In genomic region chr2:208040199-208041171, GRCh38 we compare ENCODE assay signal across 8 cellular contexts. TPM values are rescaled to one million over a fixed set of nuclear protein-coding genes. Genes with fewer than 3 reads are reported as not detected.
DNase-seq lines count a peak whose midpoint lies in the region; TF ChIP-seq lines count a peak whose summit lies in the region.

No MANE protein-coding gene starts in this region.

- H3K79me2 ChIP-seq in GM23248 (ENCODE audit: insufficient read depth) = no peaks in the 10 kb centered on the region

- no peaks in the 10 kb centered on the region for H4K20me1 ChIP-seq in GM23248 (ENCODE audit: insufficient read depth)

- intact Hi-C loops in sigmoid colon (cut with DNase I) = loop anchor here (1.0 to 5.0 kb wide), 4 partner anchors 218 to 416 kb away; partner anchors contain the start of genes FZD5 and METTL21A

- POLR2A ChIA-PET in GM10248 (lab: Yijun Ruan, JAX) = no interaction called here

- H3K27ac ChIP-seq in GM23248 (peak overlapping the region; percentile 17; the same call in 1 of the 2 replicates), sigmoid colon (peak overlapping the region in 3 of 4 donors; percentile 67 to 77 (median 77))

- H3K4me1 ChIP-seq in GM23248 (ENCODE audit: insufficient read depth) (0 out of 2 replicates have a peak, but pooled peaks cover 13% of the 10 kb centered on the region), sigmoid colon (peaks cover 0 to 14% (median 0%) of the 10 kb centered on the region in 4 donors)

- H3K36me3 ChIP-seq in GM23248 (ENCODE audit: low read depth) = no peaks in the 10 kb centered on the region
- no peaks in the 10 kb centered on the region for H3K36me3 ChIP-seq in sigmoid colon

- no peak for TF ChIP-seq EP300 in sigmoid colon (IDR thresholded peaks at IDR 0.05)

- in situ Hi-C loops in GM23248 (cut with MboI) = no loop called here

- CTCF ChIA-PET in GM10248 (lab: Yijun Ruan, JAX) = interaction anchor here (0.6 to 5.4 kb wide), 59 partner anchors 9 to 1346 kb away, joined by 3 to 153 read pairs (median 4); partner anchors contain the start of genes CCNYL1 and PLEKHM3

- peaks cover 8% of the 10 kb centered on the region for H3F3A ChIP-seq in GM23248 (ENCODE audit: insufficient read depth)

- H3K27me3 ChIP-seq in GM23248 (replicated peaks; ENCODE audit: insufficient read depth) (no peaks in the 10 kb centered on the region), sigmoid colon (no peaks in the 10 kb centered on the region)

- no peak for TF ChIP-seq POLR2A in sigmoid colon (IDR thresholded peaks at IDR 0.05)

- peak; percentile 75 for TF ChIP-seq CTCF in GM10248 (IDR thresholded peaks at IDR 0.05; ENCODE audit: control extremely low read depth, extremely low read depth, low read depth, missing control alignments)
- peak; percentile 56 to 75 (median 68) for TF ChIP-seq CTCF in sigmoid colon (IDR thresholded peaks at IDR 0.05)

- WGBS in GM23248 (ENCODE audit: low coverage in 1 of 2, low lambda C conversion rate in 2 of 2, missing lambda C conversion rate in 2 of 2), 2 experiments = 25% methylated on average over 8 of the region's 8 CpGs
- WGBS in sigmoid colon, 2 donors = 36 to 44% methylated on average over 8 of the region's 8 CpGs

- H3K9me3 ChIP-seq in GM23248 (ENCODE audit: low read depth) (no peaks in the 10 kb centered on the region), sigmoid colon (no peaks in the 10 kb centered on the region)

- no peak overlapping the region for H3K9ac ChIP-seq in GM23248

- H3K4me3 ChIP-seq in GM23248 (no peak overlapping the region), sigmoid colon (peak overlapping the region in 3 of 4 donors; percentile 1 to 18 (median 7))

- H2AFZ ChIP-seq in GM23248 = peak overlapping the region; percentile 35; the same call in 1 of the 2 replicates

- no peaks in the 10 kb centered on the region for H3K9me2 ChIP-seq in GM23248 (ENCODE audit: insufficient read depth)

- H3K4me2 ChIP-seq in GM23248 (ENCODE audit: unreplicated experiment) = no peak overlapping the region

- DNase-seq in GM10248 (ENCODE audit: extremely low spot score) (peak; percentile 62), GM23248 (peak; percentile 78), LoVo (ENCODE audit: low spot score) (peak; percentile 56), T-helper 1 cell (peak in 4 of 5 donors; percentile 28 to 69 (median 46)), anterior cingulate cortex (lab: John Stamatoyannopoulos, UW) (peak in 36 of 58 donors; percentile 1 to 63 (median 12)), hepatic stellate cell (ENCODE audit: low spot score) (peak; percentile 37), sigmoid colon (peak; percentile 83), 8988T (no peak)

RNA-seq across cellular contexts. Expression of gene PLEKHM3, which starts 15.2 kb away (rescaled TPM):
- 6.6 and 19.9 TPM in 2 replicates for total RNA-seq in GM23248 (2014; rRNA removed; shearing (Covaris generic))
- polyA plus RNA-seq in GM23248 (2016; fragmentation: Nextera tagmentation; extraction: Ambion mirVana) (3.5 and 4.9 TPM in 2 replicates), sigmoid colon (1 to 10 TPM; 1.2 to 3.7 (median 2.5) TPM)
- total RNA-seq in sigmoid colon = 10 to 100 TPM; 29.1 to 47.9 (median 33.8) TPM
